10 cellular contexts compared by ENCODE assay signal in the genomic region with DNA sequence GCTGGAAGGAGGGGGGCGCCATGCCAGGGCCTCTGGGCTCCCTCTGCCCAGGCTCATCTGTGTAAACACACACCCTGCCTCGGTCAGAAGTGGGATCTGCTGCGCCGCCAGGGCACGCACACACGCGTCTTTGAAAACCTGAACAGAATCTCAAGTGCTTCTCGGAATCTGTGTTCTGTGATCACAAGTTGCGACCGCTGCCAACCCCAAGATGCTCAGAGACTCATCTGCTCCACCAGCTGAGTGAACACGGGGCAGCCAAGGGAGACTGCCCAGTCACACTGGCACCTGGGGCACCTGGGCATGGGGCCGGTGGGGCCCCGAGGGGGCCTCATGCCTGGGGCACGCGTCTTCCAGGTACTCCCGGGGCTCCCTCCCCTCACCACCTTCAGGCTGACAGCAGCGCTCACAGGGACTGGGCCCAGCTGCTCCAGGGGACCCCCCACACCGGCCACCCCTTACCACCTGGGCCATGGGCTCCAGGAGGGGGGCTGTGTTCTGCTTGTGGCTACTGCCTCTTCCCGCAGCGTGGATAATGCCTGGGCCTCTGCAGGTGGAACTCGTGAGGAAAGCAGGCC. TPM values are rescaled to one million over a fixed set of nuclear protein-coding genes. Genes with fewer than 3 reads are reported as not detected.
DNase-seq lines count a peak whose midpoint lies in the region; ATAC-seq and TF ChIP-seq lines count a peak whose summit lies in the region.
"Had no signal": no experiment of that assay in that cellular context is flagged by ENCODE, and none has a peak within 500 bp of the region (broad histone marks: within the 10 kb centered on the region; RNA-seq: fewer than 3 reads in every experiment).

No MANE protein-coding gene starts in this region.

- in situ Hi-C loops in gastrocnemius medialis (cut with MboI; ENCODE audit: low sequenced_read_pairs in 4 of 4): loop anchor here in 2 of 4 donors (5.0 kb wide), 1 partner anchor 136 kb away; no protein-coding TSS in a partner anchor

- TF ChIP-seq POLR2A in gastroesophageal sphincter (IDR thresholded peaks at IDR 0.05): no peak
- no peak for TF ChIP-seq POLR2A in gastrocnemius medialis (IDR thresholded peaks at IDR 0.05)

- CTCF ChIA-PET in CD8-positive, alpha-beta memory T cell (lab: Charles Lee): interaction anchor here (1.3 to 6.2 kb wide), 12 partner anchors 12 to 342 kb away, joined by 3 to 130 read pairs (median 10); partner anchors contain the start of genes FAM32A and KLF2

- no peaks in the 10 kb centered on the region for H3K9me3 Mint-ChIP-seq in CD8-positive, alpha-beta memory T cell

- peak overlapping the region; percentile 63 to 97 (median 94) for H3K27ac Mint-ChIP-seq in CD8-positive, alpha-beta memory T cell

- DNase-seq in CD8-positive, alpha-beta memory T cell: no peak
- DNase-seq in NAMALWA (ENCODE audit: low spot score) (peak; percentile 26), gastrocnemius medialis (no peak), DMS79 treated with DMSO at 0.1 percent for 48 hours (lab: John Stamatoyannopoulos, UW) (no peak), inferior parietal cortex (ENCODE audit: extremely low spot score) (no peak), DMS79 (lab: John Stamatoyannopoulos, UW) (no peak)
- DNase-seq: cortex of kidney had no signal

- no peaks in the 10 kb centered on the region for H3K9me3 ChIP-seq in CD8-positive, alpha-beta memory T cell (ENCODE audit: low read length)
- H3K9me3 ChIP-seq in gastroesophageal sphincter: no peaks in the 10 kb centered on the region
- no peaks in the 10 kb centered on the region for H3K9me3 ChIP-seq in gastrocnemius medialis

- peaks cover 62% of the 10 kb centered on the region for H3K4me1 ChIP-seq in CD8-positive, alpha-beta memory T cell (ENCODE audit: insufficient read depth, low read length)
- H3K4me1 ChIP-seq in gastroesophageal sphincter (peaks cover 3 to 61% (median 25%) of the 10 kb centered on the region in 3 donors), gastrocnemius medialis (peaks cover 46 to 59% of the 10 kb centered on the region in 2 donors)

- no peak for TF ChIP-seq EP300 in gastroesophageal sphincter (IDR thresholded peaks at IDR 0.05)

- no peaks in the 10 kb centered on the region for H3K27me3 ChIP-seq in CD8-positive, alpha-beta memory T cell (ENCODE audit: insufficient read depth, low read length, poor library complexity, severe bottlenecking)
- H3K27me3 ChIP-seq in gastroesophageal sphincter (no peaks in the 10 kb centered on the region), gastrocnemius medialis (no peaks in the 10 kb centered on the region)

- POLR2A ChIA-PET in CD8-positive, alpha-beta memory T cell (lab: Charles Lee): interaction anchor here (1.8 to 4.5 kb wide), 5 partner anchors 13 to 136 kb away, joined by 7 to 219 read pairs (median 16); partner anchors contain the start of gene KLF2

- H3K4me3 Mint-ChIP-seq in CD8-positive, alpha-beta memory T cell: peak overlapping the region in 4 of 7 donors; percentile 72 to 87 (median 76)

- H3K4me3 ChIP-seq in CD8-positive, alpha-beta memory T cell (ENCODE audit: low read length): no peak overlapping the region
- H3K4me3 ChIP-seq in gastroesophageal sphincter (no peak overlapping the region), gastrocnemius medialis (no peak overlapping the region)
- H3K4me3 ChIP-seq: smooth muscle cell had no signal

- ATAC-seq in gastroesophageal sphincter (no peak), gastrocnemius medialis (no peak), HG03097 (IDR thresholded peaks at IDR 0.05; ENCODE audit: low FRiP score, unreplicated experiment) (no peak)

- peaks cover 18% of the 10 kb centered on the region for H3K36me3 ChIP-seq in CD8-positive, alpha-beta memory T cell (ENCODE audit: insufficient read depth, low read length)
- H3K36me3 ChIP-seq in gastroesophageal sphincter: peaks cover 0 to 44% of the 10 kb centered on the region in 2 donors
- H3K36me3 ChIP-seq in gastrocnemius medialis: peaks cover 0 to 30% of the 10 kb centered on the region in 2 donors

- H3K27me3 Mint-ChIP-seq in CD8-positive, alpha-beta memory T cell: no peaks in the 10 kb centered on the region

- intact Hi-C loops in gastrocnemius medialis (cut with DNase I; ENCODE audit: low total_unique reads): loop anchor here (1.0 to 5.0 kb wide), 3 partner anchors 41 to 136 kb away; no protein-coding TSS in a partner anchor

- H3K4me1 Mint-ChIP-seq in CD8-positive, alpha-beta memory T cell: peaks cover 47 to 72% (median 50%) of the 10 kb centered on the region in 3 donors

- H3K27ac ChIP-seq in CD8-positive, alpha-beta memory T cell (ENCODE audit: low read depth, low read length): peak overlapping the region; percentile 40
- peak overlapping the region; percentile 86 to 94 (median 89) for H3K27ac ChIP-seq in gastroesophageal sphincter
- H3K27ac ChIP-seq in gastrocnemius medialis: peak overlapping the region; percentile 82 to 92 (median 90)

- 70 to 100% methylated on average over 1 to 2 of the region's 21 CpGs for WGBS in gastroesophageal sphincter (ENCODE audit: low coverage in 1 of 2), 2 donors

- TF ChIP-seq CTCF in gastroesophageal sphincter (IDR thresholded peaks at IDR 0.05) (peak in 1 of 4 experiments; percentile 5), gastrocnemius medialis (IDR thresholded peaks at IDR 0.05 in 4 of 5, conservative IDR thresholded peaks at IDR 0.05 in 1 of 5) (peak in 3 of 5 experiments; percentile 10 to 30 (median 22))

- peaks cover 8 to 51% (median 15%) of the 10 kb centered on the region in 3 donors for H3K36me3 Mint-ChIP-seq in CD8-positive, alpha-beta memory T cell

RNA-seq across cellular contexts. Expression of gene KLF2, which starts 59.0 kb away (rescaled TPM):
- 10 to 100 TPM; 33.7 to 37.5 TPM for total RNA-seq in CD8-positive, alpha-beta memory T cell
- polyA plus RNA-seq in CD8-positive, alpha-beta memory T cell: 219 TPM
- total RNA-seq in gastroesophageal sphincter (10 to 100 TPM; 29.4 to 40.0 (median 34.9) TPM), gastrocnemius medialis (10 to 100 TPM in 3 of 4 donors, 1 to 10 TPM in 1; 6.8 to 45.6 (median 32.0) TPM)

Comparison
In these comparisons a context has a peak if more than half of its experiments do, and no peak if none do; other contexts are left out.
1. H3K27ac ChIP-seq: peak in every context shown above with its lines; median percentile 90 in gastrocnemius medialis; 89 in gastroesophageal sphincter; 40 in CD8-positive, alpha-beta memory T cell.